ENCODE assay signal across 8 cellular contexts in genomic region chr6:47247227-47247797, GRCh38.
DNase-seq lines count a peak whose midpoint lies in the region; ATAC-seq, FAIRE-seq and TF ChIP-seq lines count a peak whose summit lies in the region.

No MANE protein-coding gene starts in this region.

- intact Hi-C loops in Panc1 (cut with micrococcal nuclease; ENCODE audit: unreplicated experiment) = no loop called here

- FAIRE-seq in D721Med (lab: Jason Lieb, UNC) = no peak

- H3K9me3 ChIP-seq in BLaER1 treated with 17β-estradiol and CSF1 and Interleukin-3, amounts not matched to agents 10 nM and 100 nM (replicated peaks in 1 of 11) = peaks cover 0 to 6% (median 0%) of the 10 kb centered on the region in 11 experiments; a peak in 7 of 22 replicates
- no peaks in the 10 kb centered on the region for H3K9me3 ChIP-seq in Panc1 (ENCODE audit: control insufficient read depth, insufficient read depth, low read depth, low read length)

- BruUV-seq in Panc1 (replicated peaks; lab: Mats Ljungman, UMichigan) = no TSS peak

- DNase-seq in Panc1 (ENCODE audit: low read depth, low spot score) (no peak), left lobe of liver (ENCODE audit: low spot score) (no peak), D721Med (ENCODE audit: insufficient read length, low spot score) (no peak), islet precursor cell (no peak), NCI-H226 (no peak)

- in situ Hi-C loops in Panc1 (cut with HindIII; ENCODE audit: low pct_unique_long_range_greater_than_20kb, low sequenced_read_pairs) = no loop called here

- H3K4me1 ChIP-seq in BLaER1 treated with 17β-estradiol and CSF1 and Interleukin-3, amounts not matched to agents 10 nM and 100 nM = peaks cover 56 to 98% (median 81%) of the 10 kb centered on the region in 10 experiments
- peaks cover 26% of the 10 kb centered on the region for H3K4me1 ChIP-seq in Panc1 (ENCODE audit: control insufficient read depth, insufficient read depth, low read length)

- ATAC-seq in GM19468 (IDR thresholded peaks at IDR 0.05; ENCODE audit: extremely low read depth, unreplicated experiment) (peak; percentile 57), HG03558 (IDR thresholded peaks at IDR 0.05; ENCODE audit: extremely low read depth, unreplicated experiment) (peak; percentile 31), Panc1 (no peak), left lobe of liver (peak; percentile 72)

- POLR2A ChIA-PET in Panc1 (lab: Charles Lee) = interaction anchor here (0.5 kb wide), 1 partner anchor 77 kb away, joined by 9 read pairs; no protein-coding TSS in a partner anchor

- H4K20me1 ChIP-seq in BLaER1 treated with 17β-estradiol and CSF1 and Interleukin-3, amounts not matched to agents 10 nM and 100 nM = no peaks in the 10 kb centered on the region

- H3K27me3 ChIP-seq in BLaER1 treated with 17β-estradiol and CSF1 and Interleukin-3, amounts not matched to agents 10 nM and 100 nM = no peaks in the 10 kb centered on the region
- no peaks in the 10 kb centered on the region for H3K27me3 ChIP-seq in Panc1 (ENCODE audit: control insufficient read depth, insufficient read depth, low read length)

- peak overlapping the region; percentile 63 to 96 (median 89); a peak in 21 of 22 replicates for H3K27ac ChIP-seq in BLaER1 treated with 17β-estradiol and CSF1 and Interleukin-3, amounts not matched to agents 10 nM and 100 nM
- 0 out of 2 replicates have a peak overlapping the region, but pooled peaks have one; percentile 29 for H3K27ac ChIP-seq in Panc1 (ENCODE audit: low read length)

- peak overlapping the region; percentile 66 to 94 (median 81) for H3K4me2 ChIP-seq in BLaER1 treated with 17β-estradiol and CSF1 and Interleukin-3, amounts not matched to agents 10 nM and 100 nM

- peak overlapping the region in 8 of 10 experiments; percentile 4 to 51 (median 33); a peak in 14 of 20 replicates for H3K4me3 ChIP-seq in BLaER1 treated with 17β-estradiol and CSF1 and Interleukin-3, amounts not matched to agents 10 nM and 100 nM
- H3K4me3 ChIP-seq in Panc1 (ENCODE audit: low read depth in 2 of 2, low read length in 2 of 2) = no peak overlapping the region

- no peak for TF ChIP-seq CTCF in Panc1 (IDR thresholded peaks at IDR 0.05)
- no peak for TF ChIP-seq CTCF in D721Med (IDR thresholded peaks at IDR 0.05; ENCODE audit: insufficient read depth, missing control alignments)

- peak overlapping the region; percentile 51 to 86 (median 73); a peak in 20 of 22 replicates for H3K9ac ChIP-seq in BLaER1 treated with 17β-estradiol and CSF1 and Interleukin-3, amounts not matched to agents 10 nM and 100 nM

- CTCF ChIA-PET in Panc1 (lab: Charles Lee) = no interaction called here

- peaks cover 0 to 40% (median 18%) of the 10 kb centered on the region in 11 experiments; a peak in 13 of 22 replicates for H3K36me3 ChIP-seq in BLaER1 treated with 17β-estradiol and CSF1 and Interleukin-3, amounts not matched to agents 10 nM and 100 nM
- no peaks in the 10 kb centered on the region; the same call in 1 of the 2 replicates for H3K36me3 ChIP-seq in Panc1 (ENCODE audit: control insufficient read depth, insufficient read depth, low read length)

Comparison
In these comparisons a context has a peak if more than half of its experiments do, and no peak if none do; other contexts are left out.
1. H3K4me3 ChIP-seq: peak in BLaER1 treated with 17β-estradiol and CSF1 and Interleukin-3, amounts not matched to agents 10 nM and 100 nM (8 of 10); none in Panc1 (0 of 2).